ENCODE assay signal across 14 cellular contexts in the genomic region with DNA sequence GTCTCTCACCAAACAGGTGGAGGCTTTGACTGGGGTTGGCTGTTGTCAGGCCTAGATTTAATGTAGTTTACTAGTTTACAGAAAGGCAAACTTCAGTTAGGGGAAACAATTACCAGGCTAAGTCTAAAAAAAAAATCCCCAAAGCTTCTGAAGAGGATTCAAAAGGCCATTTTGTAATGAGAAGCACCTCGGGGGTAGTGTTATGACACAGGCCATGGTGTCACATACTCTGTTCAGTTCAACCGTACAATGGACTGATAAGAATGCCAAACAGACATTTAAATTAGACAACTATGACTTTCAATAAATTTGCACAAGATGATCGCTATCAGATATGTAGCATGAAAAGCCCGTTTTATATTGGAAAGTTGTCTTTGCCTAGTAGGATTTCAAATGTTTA.
DNase-seq lines count a peak whose midpoint lies in the region; ATAC-seq and TF ChIP-seq lines count a peak whose summit lies in the region.
"Had no signal": no experiment of that assay in that cellular context is flagged by ENCODE, and none has a peak within 500 bp of the region (broad histone marks: within the 10 kb centered on the region; RNA-seq: fewer than 3 reads in every experiment).

No MANE protein-coding gene starts in this region.

- H3K9ac ChIP-seq in MM.1S (ENCODE audit: low read length), result peak overlapping the region; percentile 38; the same call in 1 of the 2 replicates

- no peak for DNase-seq in CD14-positive monocyte (ENCODE audit: low spot score)
- no peak for DNase-seq in MM.1S
- DNase-seq in effector CD8-positive, alpha-beta T cell (lab: John Stamatoyannopoulos, UW), result no peak
- DNase-seq in Ammon's horn (ENCODE audit: low spot score), result no peak
- DNase-seq in GF-D8 (lab: John Stamatoyannopoulos, UW), result no peak
- DNase-seq in breast epithelium (ENCODE audit: low spot score in 2 of 2), result no peak
- DNase-seq: activated CD4-positive, alpha-beta T cell treated with anti-CD3 and anti-CD28 coated beads, Interleukin-2, amount 50 U/mL, for 4 hours; aorta; Caco-2; occipital lobe had no signal

- H2AFZ ChIP-seq in MM.1S (ENCODE audit: low read length), result no peak overlapping the region

- no peaks in the 10 kb centered on the region for H3K27me3 ChIP-seq in MM.1S (replicated peaks; ENCODE audit: insufficient read depth, low read length)
- no peaks in the 10 kb centered on the region for H3K27me3 ChIP-seq in breast epithelium

- H3K36me3 ChIP-seq in MM.1S (replicated peaks; ENCODE audit: insufficient read depth, low read length) (no peaks in the 10 kb centered on the region), breast epithelium (no peaks in the 10 kb centered on the region)

- no peaks in the 10 kb centered on the region for H3K79me2 ChIP-seq in MM.1S (ENCODE audit: low read length)

- peak overlapping the region; percentile 70; the same call in 1 of the 2 replicates for H3K27ac ChIP-seq in MM.1S (ENCODE audit: low read length)
- no peak overlapping the region for H3K27ac ChIP-seq in breast epithelium
- H3K27ac ChIP-seq: A549 had no signal

- no peak for TF ChIP-seq POLR2A in breast epithelium (IDR thresholded peaks at IDR 0.05)

- peaks cover 8 to 22% of the 10 kb centered on the region in 2 donors for H3K36me3 Mint-ChIP-seq in CD14-positive monocyte
- H3K36me3 Mint-ChIP-seq: type B pancreatic cell had no signal

- no peaks in the 10 kb centered on the region for H3K9me2 ChIP-seq in MM.1S (replicated peaks; ENCODE audit: insufficient read depth, low read length)

- peak overlapping the region; percentile 57 to 95 (median 88) for H3K27ac Mint-ChIP-seq in CD14-positive monocyte

- no peaks in the 10 kb centered on the region for H4K20me1 ChIP-seq in MM.1S (ENCODE audit: insufficient read depth, low read length)

- no peaks in the 10 kb centered on the region for H3K27me3 Mint-ChIP-seq in CD14-positive monocyte (ENCODE audit: low read depth in 3 of 3)
- H3K27me3 Mint-ChIP-seq: type B pancreatic cell had no signal

- ATAC-seq in GM19455 (IDR thresholded peaks at IDR 0.05; ENCODE audit: unreplicated experiment) (peak; percentile 16), HG02973 (IDR thresholded peaks at IDR 0.05; ENCODE audit: unreplicated experiment) (peak; percentile 25)
- ATAC-seq: A549 had no signal

- H3K4me3 Mint-ChIP-seq in CD14-positive monocyte, result no peak overlapping the region
- H3K4me3 Mint-ChIP-seq: type B pancreatic cell had no signal

- peaks cover 27% of the 10 kb centered on the region for H3K4me1 ChIP-seq in MM.1S (ENCODE audit: low read length)
- H3K4me1 ChIP-seq in breast epithelium, result no peaks in the 10 kb centered on the region
- H3K4me1 ChIP-seq: A549, Caco-2 had no signal

- TF ChIP-seq CTCF in CD14-positive monocyte (IDR thresholded peaks at IDR 0.05) (no peak), MM.1S (IDR thresholded peaks at IDR 0.05; ENCODE audit: low read length) (no peak), breast epithelium (IDR thresholded peaks at IDR 0.05) (no peak)

- no peaks in the 10 kb centered on the region for H3K9me3 ChIP-seq in MM.1S (replicated peaks; ENCODE audit: insufficient read depth, low read length)
- no peaks in the 10 kb centered on the region for H3K9me3 ChIP-seq in breast epithelium
- H3K9me3 ChIP-seq: A549, Caco-2 had no signal

- peaks cover 34% of the 10 kb centered on the region for H3K4me1 Mint-ChIP-seq in CD14-positive monocyte

- peaks cover 15% of the 10 kb centered on the region for H3F3A ChIP-seq in MM.1S (ENCODE audit: insufficient read depth, low read length)

- intact Hi-C loops in CD14-positive monocyte (cut with micrococcal nuclease), result loop anchor here in 1 of 2 donors (5.0 kb wide), 1 partner anchor 37 kb away; no protein-coding TSS in a partner anchor
- intact Hi-C loops in breast epithelium (cut with DNase I; ENCODE audit: low total_unique reads), result no loop called here

- peak overlapping the region; percentile 73; the same call in 1 of the 2 replicates for H3K4me2 ChIP-seq in MM.1S (ENCODE audit: low read depth, low read length)
- H3K4me2 ChIP-seq: A549 had no signal

- no peak overlapping the region for H3K4me3 ChIP-seq in MM.1S (ENCODE audit: low read length)
- no peak overlapping the region for H3K4me3 ChIP-seq in breast epithelium
- H3K4me3 ChIP-seq: A549 had no signal

- H3K9me3 Mint-ChIP-seq in CD14-positive monocyte, result peaks cover 0 to 2% (median 0%) of the 10 kb centered on the region in 7 donors
- H3K9me3 Mint-ChIP-seq: type B pancreatic cell had no signal
